Comparison of ENCODE assay signal across 1 cellular context in genomic region chr4:167629272-167629671, GRCh38.
"Had no signal": no experiment of that assay in that cellular context is flagged by ENCODE, and none has a peak within 500 bp of the region (broad histone marks: within the 10 kb centered on the region; RNA-seq: fewer than 3 reads in every experiment).

No MANE protein-coding gene starts in this region.

- H3K4me3 ChIP-seq: GM12878 had no signal

- ATAC-seq: GM12878 had no signal
